Comparison of ENCODE assay signal across 8 cellular contexts in genomic region chr1:15352122-15352957, GRCh38. TPM values are rescaled to one million over a fixed set of nuclear protein-coding genes. Genes with fewer than 3 reads are reported as not detected.
DNase-seq lines count a peak whose midpoint lies in the region; ATAC-seq and TF ChIP-seq lines count a peak whose summit lies in the region.

No MANE protein-coding gene starts in this region.

- H3K27ac ChIP-seq in SK-N-SH (ENCODE audit: low read depth in 2 of 2, low read length in 1 of 2) = peak overlapping the region in 1 of 2 experiments; percentile 75; a peak in 2 of 4 replicates

- peak overlapping the region; percentile 42 for H3K4me2 ChIP-seq in SK-N-SH

- peaks cover 38% of the 10 kb centered on the region for H3K4me1 Mint-ChIP-seq in chondrocyte (ENCODE audit: low read depth)

- H2AFZ ChIP-seq in SK-N-SH (ENCODE audit: low read depth) = peak overlapping the region; percentile 58

- POLR2A ChIA-PET in SK-N-SH (lab: Yijun Ruan, JAX) = no interaction called here

- peak overlapping the region; percentile 23; the same call in 1 of the 2 replicates for H3K9ac ChIP-seq in SK-N-SH

- no peak for TF ChIP-seq CTCF in SK-N-SH (IDR thresholded peaks at IDR 0.05)
- no peak for TF ChIP-seq CTCF in chondrocyte (IDR thresholded peaks at IDR 0.05)

- no peaks in the 10 kb centered on the region for H3K36me3 Mint-ChIP-seq in chondrocyte (ENCODE audit: low read depth)

- no peaks in the 10 kb centered on the region for H3K36me3 ChIP-seq in SK-N-SH (replicated peaks in 1 of 2; ENCODE audit: control insufficient read depth in 1 of 2, insufficient read depth in 2 of 2, low read length in 1 of 2)

- H3F3A ChIP-seq in SK-N-SH (replicated peaks; ENCODE audit: insufficient read depth) = peaks cover 39% of the 10 kb centered on the region

- no peak for TF ChIP-seq RAD21 in SK-N-SH (IDR thresholded peaks at IDR 0.05; ENCODE audit: low read length)

- no peaks in the 10 kb centered on the region for H4K20me1 ChIP-seq in SK-N-SH (ENCODE audit: insufficient read depth)

- no peaks in the 10 kb centered on the region for H3K9me3 ChIP-seq in SK-N-SH

- WGBS in SK-N-SH (ENCODE audit: low lambda C conversion rate) = 63% methylated on average over 12 of the region's 12 CpGs

- ATAC-seq in HG03108 (IDR thresholded peaks at IDR 0.05; ENCODE audit: unreplicated experiment) (no peak), HG03460 (IDR thresholded peaks at IDR 0.05; ENCODE audit: unreplicated experiment) (no peak), HG03354 (IDR thresholded peaks at IDR 0.05; ENCODE audit: poor library complexity, severe bottlenecking, unreplicated experiment) (no peak)

- H3K4me3 ChIP-seq in SK-N-SH (ENCODE audit: low read depth in 2 of 2, low read length in 1 of 2) = no peak overlapping the region

- H3K9me3 Mint-ChIP-seq in chondrocyte (ENCODE audit: low read depth) = no peaks in the 10 kb centered on the region

- DNase-seq in activated T-cell treated with anti-CD3 and anti-CD28 coated beads for 24 hours (ENCODE audit: low read depth) = peak; percentile 46
- no peak for DNase-seq in activated T-cell treated with anti-CD3 and anti-CD28 coated beads, Interleukin-2, amount 50 U/mL, for 1 hour
- no peak for DNase-seq in SK-N-SH
- no peak for DNase-seq in chondrocyte (ENCODE audit: low spot score)
- DNase-seq in renal cortical epithelial cell (ENCODE audit: low read depth) = peak; percentile 94

- CTCF ChIA-PET in SK-N-SH (lab: Yijun Ruan, JAX) = interaction anchor here (1.4 kb wide), 1 partner anchor 79 kb away, joined by 3 read pairs; no protein-coding TSS in a partner anchor

- no peaks in the 10 kb centered on the region for H3K27me3 Mint-ChIP-seq in chondrocyte (ENCODE audit: low read depth)

- peaks cover 4 to 32% of the 10 kb centered on the region in 2 experiments; a peak in 3 of 4 replicates for H3K4me1 ChIP-seq in SK-N-SH (ENCODE audit: control insufficient read depth in 1 of 2, insufficient read depth in 2 of 2, low read depth in 1 of 2, low read length in 1 of 2)

- H3K27me3 ChIP-seq in SK-N-SH (ENCODE audit: insufficient read depth) = no peaks in the 10 kb centered on the region

- no peaks in the 10 kb centered on the region for H3K9me2 ChIP-seq in SK-N-SH

- no peak overlapping the region for H3K4me3 Mint-ChIP-seq in chondrocyte (ENCODE audit: unreplicated experiment)

- TF ChIP-seq EP300 in SK-N-SH (IDR thresholded peaks at IDR 0.05; ENCODE audit: borderline replicate concordance in 1 of 2, low read depth in 1 of 2, low read length in 1 of 2) = peak in 1 of 2 experiments; percentile 79; a peak in 1 of 4 replicates

- H3K27ac Mint-ChIP-seq in chondrocyte (ENCODE audit: unreplicated experiment) = peak overlapping the region; percentile 53

- H3K79me2 ChIP-seq in SK-N-SH (ENCODE audit: insufficient read depth) = no peaks in the 10 kb centered on the region

TF ChIP-seq in SK-N-SH, 30 proteins besides CTCF, POLR2A, EP300 and RAD21:
- TF ChIP-seq, protein P1, sequence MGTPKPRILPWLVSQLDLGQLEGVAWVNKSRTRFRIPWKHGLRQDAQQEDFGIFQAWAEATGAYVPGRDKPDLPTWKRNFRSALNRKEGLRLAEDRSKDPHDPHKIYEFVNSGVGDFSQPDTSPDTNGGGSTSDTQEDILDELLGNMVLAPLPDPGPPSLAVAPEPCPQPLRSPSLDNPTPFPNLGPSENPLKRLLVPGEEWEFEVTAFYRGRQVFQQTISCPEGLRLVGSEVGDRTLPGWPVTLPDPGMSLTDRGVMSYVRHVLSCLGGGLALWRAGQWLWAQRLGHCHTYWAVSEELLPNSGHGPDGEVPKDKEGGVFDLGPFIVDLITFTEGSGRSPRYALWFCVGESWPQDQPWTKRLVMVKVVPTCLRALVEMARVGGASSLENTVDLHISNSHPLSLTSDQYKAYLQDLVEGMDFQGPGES (IDR thresholded peaks at IDR 0.05; ENCODE audit: low read depth, low read length) = no peak
- peak; percentile 94 for TF ChIP-seq MAX (IDR thresholded peaks at IDR 0.05; ENCODE audit: low read depth)
- 0 out of 2 replicates have a peak, but pooled peaks have one; percentile 61 for TF ChIP-seq YY1 (IDR thresholded peaks at IDR 0.05; ENCODE audit: low read depth)
- TF ChIP-seq RCOR1 (IDR thresholded peaks at IDR 0.05; ENCODE audit: low read length) = no peak
- TF ChIP-seq, protein P2, sequence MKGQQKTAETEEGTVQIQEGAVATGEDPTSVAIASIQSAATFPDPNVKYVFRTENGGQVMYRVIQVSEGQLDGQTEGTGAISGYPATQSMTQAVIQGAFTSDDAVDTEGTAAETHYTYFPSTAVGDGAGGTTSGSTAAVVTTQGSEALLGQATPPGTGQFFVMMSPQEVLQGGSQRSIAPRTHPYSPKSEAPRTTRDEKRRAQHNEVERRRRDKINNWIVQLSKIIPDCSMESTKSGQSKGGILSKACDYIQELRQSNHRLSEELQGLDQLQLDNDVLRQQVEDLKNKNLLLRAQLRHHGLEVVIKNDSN (IDR thresholded peaks at IDR 0.05; ENCODE audit: borderline replicate concordance, low read depth) = peak; percentile 85
- TF ChIP-seq CHD2 (IDR thresholded peaks at IDR 0.05; ENCODE audit: low read length, partially characterized antibody) = no peak
- TF ChIP-seq FOSL2 (IDR thresholded peaks at IDR 0.05; ENCODE audit: borderline replicate concordance, low read depth) = peak; percentile 93
- TF ChIP-seq PBX3 (IDR thresholded peaks at IDR 0.05) = peak; percentile 61
- peak; percentile 61; the same call in 1 of the 2 replicates for TF ChIP-seq ZBTB33 (IDR thresholded peaks at IDR 0.05; ENCODE audit: borderline replicate concordance, low read depth)
- TF ChIP-seq JUND (IDR thresholded peaks at IDR 0.05) = peak; percentile 89
- TF ChIP-seq TAF1 (IDR thresholded peaks at IDR 0.05; ENCODE audit: borderline replicate concordance, low read depth, low read length) = 0 out of 2 replicates have a peak, but pooled peaks have one; percentile 22
- TF ChIP-seq NFIC (IDR thresholded peaks at IDR 0.05; ENCODE audit: borderline replicate concordance) = peak; percentile 91
- peak; percentile 46; the same call in 1 of the 2 replicates for TF ChIP-seq POLR2AphosphoS5 (IDR thresholded peaks at IDR 0.05; ENCODE audit: low read depth, low read length)
- TF ChIP-seq TCF12 (IDR thresholded peaks at IDR 0.05) = peak; percentile 82
- TF ChIP-seq TEAD4 (IDR thresholded peaks at IDR 0.05; ENCODE audit: borderline replicate concordance, insufficient read depth) = peak; percentile 77; the same call in 1 of the 2 replicates

RNA-seq across cellular contexts. Expression of gene EFHD2, which starts 57.3 kb away (rescaled TPM):
- 45.1 and 59.8 TPM in 2 replicates for polyA plus RNA-seq in SK-N-SH (2012; rRNA removed)
- polyA plus RNA-seq in SK-N-SH (2012; cell fraction: cytosol; rRNA removed) = 36.4 and 48.6 TPM in 2 replicates
- polyA plus RNA-seq in SK-N-SH (2012; cell fraction: nucleus; rRNA removed) = 55.1 and 74.5 TPM in 2 replicates
- total RNA-seq in chondrocyte (7.9 to 10.4 TPM (median 9.6 TPM) in 3 replicates), renal cortical epithelial cell (27.8 and 77.3 TPM in 2 replicates)

Comparison
In these comparisons a context has a peak if more than half of its experiments do, and no peak if none do; other contexts are left out.
1. DNase-seq: peak in activated T-cell treated with anti-CD3 and anti-CD28 coated beads for 24 hours (single experiment) and renal cortical epithelial cell (single experiment); none in activated T-cell treated with anti-CD3 and anti-CD28 coated beads, Interleukin-2, amount 50 U/mL, for 1 hour (single experiment), SK-N-SH (single experiment) and chondrocyte (single experiment).